ENCODE assay signal across 24 cellular contexts in genomic region chr15:59180946-59181345, GRCh38. TPM values are rescaled to one million over a fixed set of nuclear protein-coding genes. Genes with fewer than 3 reads are reported as not detected.
DNase-seq lines count a peak whose midpoint lies in the region; TF ChIP-seq lines count a peak whose summit lies in the region.
"Had no signal": no experiment of that assay in that cellular context is flagged by ENCODE, and none has a peak within 500 bp of the region (broad histone marks: within the 10 kb centered on the region; RNA-seq: fewer than 3 reads in every experiment).

No MANE protein-coding gene starts in this region.

- TF ChIP-seq POLR2A in transverse colon (IDR thresholded peaks at IDR 0.05) = no peak

- peaks cover 0 to 13% (median 8%) of the 10 kb centered on the region in 7 donors for H3K9me3 Mint-ChIP-seq in CD14-positive monocyte
- peaks cover 35% of the 10 kb centered on the region for H3K9me3 Mint-ChIP-seq in HFFc6

- no peak overlapping the region for H2BK15ac ChIP-seq in mesenchymal stem cell (ENCODE audit: low read depth, poor library complexity, severe bottlenecking)

- peak overlapping the region; percentile 91 for H3K27ac ChIP-seq in mesenchymal stem cell (ENCODE audit: low read length, poor library complexity, severe bottlenecking)
- no peak overlapping the region for H3K27ac ChIP-seq in transverse colon
- H3K27ac ChIP-seq: epithelial cell of prostate, neural progenitor cell, PC-9, SK-N-MC, uterus had no signal

- H2AK5ac ChIP-seq in mesenchymal stem cell (ENCODE audit: low read length, severe bottlenecking) = no peak overlapping the region

- peak overlapping the region in 1 of 2 experiments; percentile 58 for H3K18ac ChIP-seq in mesenchymal stem cell (ENCODE audit: low read depth in 1 of 2, low read length in 2 of 2)

- TF ChIP-seq CTCF in CD14-positive monocyte (IDR thresholded peaks at IDR 0.05) = no peak
- TF ChIP-seq CTCF in HFFc6 (IDR thresholded peaks at IDR 0.05) = no peak
- no peak for TF ChIP-seq CTCF in choroid plexus epithelial cell (conservative IDR thresholded peaks at IDR 0.05; ENCODE audit: low read depth, low read length)
- TF ChIP-seq CTCF in transverse colon (IDR thresholded peaks at IDR 0.05) = no peak

- H3K4me3 ChIP-seq in choroid plexus epithelial cell (ENCODE audit: low read depth, low read length) = no peak overlapping the region
- no peak overlapping the region for H3K4me3 ChIP-seq in mesenchymal stem cell (ENCODE audit: insufficient read depth in 1 of 2, low read depth in 1 of 2, low read length in 2 of 2)
- no peak overlapping the region for H3K4me3 ChIP-seq in transverse colon
- H3K4me3 ChIP-seq: coronary artery, neural progenitor cell, PC-9, SK-N-MC, uterus had no signal

- H2AFZ ChIP-seq in mesenchymal stem cell (ENCODE audit: low read depth, low read length) = no peak overlapping the region
- H2AFZ ChIP-seq: neural progenitor cell, PC-9 had no signal

- peaks cover 29 to 31% of the 10 kb centered on the region in 2 donors for H3K36me3 Mint-ChIP-seq in CD14-positive monocyte
- H3K36me3 Mint-ChIP-seq in HFFc6 (ENCODE audit: low read depth) = peaks cover 68% of the 10 kb centered on the region

- no peak overlapping the region for H2BK12ac ChIP-seq in mesenchymal stem cell (ENCODE audit: low read length in 2 of 2)

- TF ChIP-seq EP300 in transverse colon (IDR thresholded peaks at IDR 0.05; ENCODE audit: low read depth) = no peak

- H3K4me3 Mint-ChIP-seq in CD14-positive monocyte = no peak overlapping the region
- peak overlapping the region; percentile 67 for H3K4me3 Mint-ChIP-seq in HFFc6
- H3K4me3 Mint-ChIP-seq: neural progenitor cell; stimulated activated naive CD8-positive, alpha-beta T cell treated with anti-CD3 and anti-CD28 coated beads, Interleukin-15, amount 100 ng/mL, for 72 hours had no signal

- peak overlapping the region; percentile 4 for H2BK120ac ChIP-seq in mesenchymal stem cell (ENCODE audit: low read depth, low read length)

- peak overlapping the region; percentile 26 for H3K9ac ChIP-seq in mesenchymal stem cell (ENCODE audit: low read length)
- H3K9ac ChIP-seq: neural progenitor cell had no signal

- in situ Hi-C loops in transverse colon (cut with MboI; ENCODE audit: low pct_ligation_motif_present in 1 of 4, low pct_unique_long_range_greater_than_20kb in 1 of 4, low sequenced_read_pairs in 3 of 4) = no loop called here

- H3K4me1 Mint-ChIP-seq in CD14-positive monocyte = peaks cover 48% of the 10 kb centered on the region
- H3K4me1 Mint-ChIP-seq in HFFc6 (ENCODE audit: low read depth) = peaks cover 44% of the 10 kb centered on the region
- H3K4me1 Mint-ChIP-seq: neural progenitor cell; stimulated activated naive CD8-positive, alpha-beta T cell treated with anti-CD3 and anti-CD28 coated beads, Interleukin-15, amount 100 ng/mL, for 72 hours had no signal

- H4K8ac ChIP-seq in mesenchymal stem cell (ENCODE audit: low read length) = no peak overlapping the region

- peaks cover 21% of the 10 kb centered on the region for H3K79me1 ChIP-seq in mesenchymal stem cell (replicated peaks; ENCODE audit: low read length, poor library complexity, severe bottlenecking)

- no peak overlapping the region for H4K91ac ChIP-seq in mesenchymal stem cell (ENCODE audit: low read length)

- no peak overlapping the region for H3K4me2 ChIP-seq in mesenchymal stem cell (ENCODE audit: low read length, poor library complexity, severe bottlenecking)
- H3K4me2 ChIP-seq: neural progenitor cell, PC-9 had no signal

- H3K4ac ChIP-seq in mesenchymal stem cell (ENCODE audit: low read depth in 1 of 2, low read length in 2 of 2) = peak overlapping the region in 1 of 2 experiments; percentile 73

- H3K4me1 ChIP-seq in mesenchymal stem cell (ENCODE audit: control insufficient read depth, insufficient read depth, low read depth, low read length) (peaks cover 3% of the 10 kb centered on the region), transverse colon (peaks cover 0 to 3% (median 2%) of the 10 kb centered on the region in 4 donors)
- H3K4me1 ChIP-seq: neural progenitor cell, uterus had no signal

- intact Hi-C loops in CD14-positive monocyte (cut with micrococcal nuclease) (no loop called here), transverse colon (cut with DNase I; ENCODE audit: low total_unique reads) (no loop called here)

- H3K36me3 ChIP-seq in mesenchymal stem cell (ENCODE audit: control insufficient read depth in 1 of 2, insufficient read depth in 2 of 2, low read depth in 1 of 2, low read length in 2 of 2) (peaks cover 55 to 96% of the 10 kb centered on the region in 2 experiments), transverse colon (peaks cover 0 to 36% (median 15%) of the 10 kb centered on the region in 4 donors)
- H3K36me3 ChIP-seq: neural progenitor cell, uterus had no signal

- H3K27me3 ChIP-seq in mesenchymal stem cell (ENCODE audit: control insufficient read depth in 1 of 2, insufficient read depth in 1 of 2, low read length in 2 of 2) (no peaks in the 10 kb centered on the region), transverse colon (no peaks in the 10 kb centered on the region)
- H3K27me3 ChIP-seq: neural progenitor cell, uterus had no signal

- peak overlapping the region; percentile 20 for H2BK5ac ChIP-seq in mesenchymal stem cell (ENCODE audit: low read depth, low read length, poor library complexity, severe bottlenecking)

- H3K27me3 Mint-ChIP-seq in CD14-positive monocyte (ENCODE audit: low read depth in 3 of 3) (peaks cover 0 to 3% (median 0%) of the 10 kb centered on the region in 3 donors), HFFc6 (ENCODE audit: insufficient read depth) (peaks cover 8% of the 10 kb centered on the region)
- H3K27me3 Mint-ChIP-seq: IgD-negative memory B cell had no signal

- peaks cover 12% of the 10 kb centered on the region for H3K9me3 ChIP-seq in mesenchymal stem cell (ENCODE audit: control insufficient read depth, low read length)
- H3K9me3 ChIP-seq in transverse colon = peaks cover 0 to 2% of the 10 kb centered on the region in 2 donors

- H3K14ac ChIP-seq in mesenchymal stem cell (ENCODE audit: low read length in 2 of 2) = no peak overlapping the region

- H3K27ac Mint-ChIP-seq in CD14-positive monocyte (peak overlapping the region; percentile 1 to 87 (median 71)), HFFc6 (peak overlapping the region; percentile 87)
- H3K27ac Mint-ChIP-seq: neural progenitor cell; stimulated activated naive CD8-positive, alpha-beta T cell treated with anti-CD3 and anti-CD28 coated beads, Interleukin-15, amount 100 ng/mL, for 72 hours had no signal

- DNase-seq in CD14-positive monocyte (ENCODE audit: low spot score) (no peak), HFFc6 (peak; percentile 72), choroid plexus epithelial cell (ENCODE audit: low read depth) (peak; percentile 45), mesenchymal stem cell (peak; percentile 81), transverse colon (no peak), NCI-H128 (lab: John Stamatoyannopoulos, UW; ENCODE audit: unreplicated experiment) (no peak)
- DNase-seq in activated CD8-positive, alpha-beta memory T cell treated with anti-CD3 and anti-CD28 coated beads, Interleukin-2, amount 50 U/mL, for 4 hours = no peak
- DNase-seq in activated naive CD4-positive, alpha-beta T cell (lab: John Stamatoyannopoulos, UW) = no peak
- DNase-seq: activated CD4-positive, alpha-beta T cell treated with anti-CD3 and anti-CD28 coated beads for 4 hours; activated gamma-delta T cell treated with Interleukin-2 at 50 U/mL for 16 hours; glutamatergic neuron; mammary epithelial cell; NCI-H1048; NCI-H2107; NCI-H748 treated with DMSO at 0.1 percent for 48 hours; PC-9; stimulated activated naive CD8-positive, alpha-beta T cell treated with anti-CD3 and anti-CD28 coated beads, Interleukin-15, amount 100 ng/mL, for 72 hours; uterus had no signal

- no peak overlapping the region for H3K23ac ChIP-seq in mesenchymal stem cell (ENCODE audit: low read length in 2 of 2)

- WGBS in mesenchymal stem cell = 0% methylated on average over 2 of the region's 5 CpGs
- 71% methylated on average over 5 of the region's 5 CpGs; no CpG with 5 or more reads in 1 of the 2 donors for WGBS in transverse colon (ENCODE audit: low coverage in 1 of 2), 2 donors

RNA-seq across cellular contexts. Expression of gene LDHAL6B, which starts 25.7 kb away (rescaled TPM):
- polyA plus RNA-seq in CD14-positive monocyte = not detected
- not detected for total RNA-seq in HFFc6 (2021; fragmentation: NEBNext Ultra II Directional; extraction: Animal tissue kit (Norgen Biotek cat#: 25700))
- not detected for polyA plus RNA-seq in mesenchymal stem cell (2013, experiment 1 of 2)
- not detected for polyA plus RNA-seq in mesenchymal stem cell (2013, experiment 2 of 2)
- not detected for total RNA-seq in transverse colon
- total RNA-seq: G401, mammary epithelial cell, PC-9, uterus had no signal
- polyA plus RNA-seq: IgD-negative memory B cell, mammary epithelial cell had no signal

Comparison
In these comparisons a context has a peak if more than half of its experiments do, and no peak if none do; other contexts are left out.
1. DNase-seq: peak in HFFc6 (single experiment), choroid plexus epithelial cell (single experiment) and mesenchymal stem cell (single experiment); none in CD14-positive monocyte (single experiment), activated CD8-positive, alpha-beta memory T cell treated with anti-CD3 and anti-CD28 coated beads, Interleukin-2, amount 50 U/mL, for 4 hours (single experiment), activated naive CD4-positive, alpha-beta T cell (0 of 4), transverse colon (single experiment) and NCI-H128 (single experiment).